20 cellular contexts compared by ENCODE assay signal in the genomic region with DNA sequence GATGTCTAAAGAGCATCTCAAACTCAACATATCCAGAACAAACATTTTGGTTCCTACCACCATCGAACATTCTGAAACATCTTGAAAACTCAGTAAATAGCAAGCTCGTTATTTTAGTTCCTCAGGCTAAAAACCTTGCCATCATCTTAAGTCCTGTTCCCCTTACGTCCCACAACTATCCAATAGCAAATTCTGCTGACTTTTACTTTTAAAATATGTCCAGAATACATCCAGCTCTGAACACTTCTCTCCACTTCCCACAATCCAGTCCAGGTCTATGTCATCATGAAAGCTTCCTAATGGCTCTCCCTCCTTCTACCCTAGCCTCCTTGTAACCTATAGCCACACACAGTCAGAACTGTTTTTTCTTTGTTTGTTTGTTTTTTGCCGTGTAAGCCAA.
A peak's percentile ranks its signal among the peaks of the same experiment; 100 is the strongest.
DNase-seq lines count a peak whose midpoint lies in the region; ATAC-seq, FAIRE-seq and TF ChIP-seq lines count a peak whose summit lies in the region.
"Had no signal": no experiment of that assay in that cellular context is flagged by ENCODE, and none has a peak within 500 bp of the region (broad histone marks: within the 10 kb centered on the region; RNA-seq: fewer than 3 reads in every experiment).

No MANE protein-coding gene starts in this region.

- H3K27me3 ChIP-seq in mammary epithelial cell (ENCODE audit: insufficient read depth, low read length) (no peaks in the 10 kb centered on the region), breast epithelium (no peaks in the 10 kb centered on the region), astrocyte (ENCODE audit: insufficient read depth, low read length) (no peaks in the 10 kb centered on the region), foreskin keratinocyte (no peaks in the 10 kb centered on the region), MM.1S (replicated peaks; ENCODE audit: insufficient read depth, low read length) (no peaks in the 10 kb centered on the region)
- H3K27me3 ChIP-seq: BLaER1 treated with 17β-estradiol and CSF1 and Interleukin-3, amounts not matched to agents 10 nM and 100 nM had no signal

- H4K20me1 ChIP-seq in mammary epithelial cell (ENCODE audit: insufficient read depth, low read length) (no peaks in the 10 kb centered on the region), astrocyte (ENCODE audit: insufficient read depth, low read length) (no peaks in the 10 kb centered on the region), MM.1S (ENCODE audit: insufficient read depth, low read length) (no peaks in the 10 kb centered on the region)
- H4K20me1 ChIP-seq: BLaER1 treated with 17β-estradiol and CSF1 and Interleukin-3, amounts not matched to agents 10 nM and 100 nM had no signal

- BruUV-seq in mammary epithelial cell (replicated peaks; lab: Mats Ljungman, UMichigan) = no TSS peak

- H3K4me3 Mint-ChIP-seq in astrocyte (ENCODE audit: unreplicated experiment) = no peak overlapping the region
- H3K4me3 Mint-ChIP-seq: B cell; CD8-positive, alpha-beta T cell; GM23338; HFFc6 had no signal

- H3K4me1 Mint-ChIP-seq in astrocyte (ENCODE audit: low read depth, unreplicated experiment) = peaks cover 22% of the 10 kb centered on the region
- H3K4me1 Mint-ChIP-seq: B cell, GM23338 had no signal

- intact Hi-C loops in mammary epithelial cell (cut with micrococcal nuclease) = loop anchor here (2.0 kb wide), 1 partner anchor 379 kb away; no protein-coding TSS in a partner anchor
- intact Hi-C loops in breast epithelium (cut with DNase I; ENCODE audit: low total_unique reads) = no loop called here

- peak overlapping the region; percentile 92 for H3K27ac ChIP-seq in mammary epithelial cell (ENCODE audit: insufficient read depth, low read depth, low read length)
- no peak overlapping the region for H3K27ac ChIP-seq in breast epithelium
- H3K27ac ChIP-seq in astrocyte (ENCODE audit: low read depth, low read length) = no peak overlapping the region
- peak overlapping the region; percentile 55 for H3K27ac ChIP-seq in foreskin keratinocyte
- H3K27ac ChIP-seq in MM.1S (ENCODE audit: low read length) = no peak overlapping the region
- H3K27ac ChIP-seq: 22Rv1; BLaER1 treated with 17β-estradiol and CSF1 and Interleukin-3, amounts not matched to agents 10 nM and 100 nM; HL-60 had no signal

- H3K27me3 Mint-ChIP-seq in astrocyte (ENCODE audit: low read depth, unreplicated experiment) = no peaks in the 10 kb centered on the region
- H3K27me3 Mint-ChIP-seq: B cell had no signal

- H3K27ac Mint-ChIP-seq in astrocyte (ENCODE audit: unreplicated experiment) = no peak overlapping the region
- H3K27ac Mint-ChIP-seq: B cell; CD8-positive, alpha-beta T cell; GM23338; HFFc6 had no signal

- H2AFZ ChIP-seq in mammary epithelial cell (ENCODE audit: low read depth, low read length) = peak overlapping the region; percentile 41
- no peak overlapping the region for H2AFZ ChIP-seq in astrocyte (ENCODE audit: low read depth, low read length)
- H2AFZ ChIP-seq in MM.1S (ENCODE audit: low read length) = no peak overlapping the region
- H2AFZ ChIP-seq: GM23338 had no signal

- no peak for DNase-seq in mammary epithelial cell
- no peak for DNase-seq in breast epithelium (ENCODE audit: low spot score in 2 of 2)
- no peak for DNase-seq in astrocyte (ENCODE audit: low read depth)
- DNase-seq in foreskin keratinocyte = no peak
- DNase-seq in MM.1S = no peak
- DNase-seq in NCI-H524 (lab: John Stamatoyannopoulos, UW) = no peak
- DNase-seq in NCI-H510A treated with DMSO at 0.1 percent for 48 hours (lab: John Stamatoyannopoulos, UW) = no peak
- DNase-seq: Calu3; CD8-positive, alpha-beta T cell; DMS79 treated with DMSO at 0.1 percent for 48 hours; GF-D8; H7; HFFc6; IMR-90 had no signal

- H3K4me3 ChIP-seq in mammary epithelial cell (replicated peaks in 1 of 3; ENCODE audit: insufficient read depth in 1 of 3, low read depth in 2 of 3, low read length in 3 of 3) (no peak overlapping the region), breast epithelium (no peak overlapping the region), astrocyte (ENCODE audit: insufficient read depth, low read depth, low read length) (no peak overlapping the region), MM.1S (ENCODE audit: low read length) (no peak overlapping the region)
- H3K4me3 ChIP-seq: BLaER1 treated with 17β-estradiol and CSF1 and Interleukin-3, amounts not matched to agents 10 nM and 100 nM; GM23338 had no signal

- H3K36me3 ChIP-seq in mammary epithelial cell (ENCODE audit: insufficient read depth, low read length) (no peaks in the 10 kb centered on the region), breast epithelium (no peaks in the 10 kb centered on the region), astrocyte (ENCODE audit: insufficient read depth, low read length) (no peaks in the 10 kb centered on the region), MM.1S (replicated peaks; ENCODE audit: insufficient read depth, low read length) (no peaks in the 10 kb centered on the region)
- H3K36me3 ChIP-seq: BLaER1 treated with 17β-estradiol and CSF1 and Interleukin-3, amounts not matched to agents 10 nM and 100 nM had no signal

- H3K9me3 Mint-ChIP-seq in astrocyte (ENCODE audit: unreplicated experiment) = no peaks in the 10 kb centered on the region

- no peaks in the 10 kb centered on the region for H3K36me3 Mint-ChIP-seq in astrocyte (ENCODE audit: low read depth, unreplicated experiment)
- H3K36me3 Mint-ChIP-seq: CD8-positive, alpha-beta T cell had no signal

- 85% methylated on average over 4 of the region's 4 CpGs for WGBS in mammary epithelial cell (ENCODE audit: low coverage, missing lambda C conversion rate)

- no peaks in the 10 kb centered on the region for H3K9me3 ChIP-seq in mammary epithelial cell (replicated peaks; ENCODE audit: insufficient read depth, low read length)
- no peaks in the 10 kb centered on the region for H3K9me3 ChIP-seq in breast epithelium
- H3K9me3 ChIP-seq in astrocyte (ENCODE audit: insufficient read depth, low read depth, low read length) = no peaks in the 10 kb centered on the region
- no peaks in the 10 kb centered on the region for H3K9me3 ChIP-seq in MM.1S (replicated peaks; ENCODE audit: insufficient read depth, low read length)

- TF ChIP-seq CTCF in mammary epithelial cell (conservative IDR thresholded peaks at IDR 0.05 in 1 of 2, IDR thresholded peaks at IDR 0.05 in 1 of 2; ENCODE audit: extremely low read depth in 1 of 2, insufficient read depth in 1 of 2, low read depth in 1 of 2, low read length in 2 of 2) (no peak), breast epithelium (IDR thresholded peaks at IDR 0.05) (no peak), astrocyte (IDR thresholded peaks at IDR 0.05; ENCODE audit: insufficient read depth, low read depth, low read length) (no peak), foreskin keratinocyte (conservative IDR thresholded peaks at IDR 0.05) (no peak), MM.1S (IDR thresholded peaks at IDR 0.05; ENCODE audit: low read length) (no peak)

- H3K79me2 ChIP-seq in mammary epithelial cell (ENCODE audit: insufficient read depth, low read length) (no peaks in the 10 kb centered on the region), astrocyte (ENCODE audit: insufficient read depth, low read length) (no peaks in the 10 kb centered on the region), MM.1S (ENCODE audit: low read length) (no peaks in the 10 kb centered on the region)

- dilution Hi-C loops in mammary epithelial cell (cut with HindIII; ENCODE audit: low sequenced_read_pairs) = no loop called here

- H3K9ac ChIP-seq in mammary epithelial cell (ENCODE audit: insufficient read depth, low read length) = no peak overlapping the region
- no peak overlapping the region for H3K9ac ChIP-seq in astrocyte (ENCODE audit: low read length)
- no peak overlapping the region for H3K9ac ChIP-seq in MM.1S (ENCODE audit: low read length)
- H3K9ac ChIP-seq: BLaER1 treated with 17β-estradiol and CSF1 and Interleukin-3, amounts not matched to agents 10 nM and 100 nM had no signal

- CTCF ChIA-PET in mammary epithelial cell (lab: Charles Lee; ENCODE audit: low non-redundant PET) = interaction anchor here (0.7 kb wide), 1 partner anchor 1051 kb away, joined by 3 read pairs; no protein-coding TSS in a partner anchor

- peak; percentile 9 for FAIRE-seq in astrocyte (lab: Jason Lieb, UNC)

- H3K9me2 ChIP-seq in MM.1S (replicated peaks; ENCODE audit: insufficient read depth, low read length) = no peaks in the 10 kb centered on the region

- TF ChIP-seq POLR2A in breast epithelium (IDR thresholded peaks at IDR 0.05) = no peak

- H3K4me1 ChIP-seq in mammary epithelial cell (ENCODE audit: insufficient read depth, low read length) (peaks cover 51% of the 10 kb centered on the region), breast epithelium (no peaks in the 10 kb centered on the region), astrocyte (ENCODE audit: insufficient read depth, low read length) (peaks cover 21% of the 10 kb centered on the region), foreskin keratinocyte (peaks cover 31% of the 10 kb centered on the region), MM.1S (ENCODE audit: low read length) (no peaks in the 10 kb centered on the region)

- no peak for ATAC-seq in foreskin keratinocyte
- ATAC-seq: CD8-positive, alpha-beta T cell; GM23338; HCT116 had no signal

- in situ Hi-C loops in mammary epithelial cell (cut with MboI; ENCODE audit: low sequenced_read_pairs in 2 of 2) = no loop called here

- no peaks in the 10 kb centered on the region for H3F3A ChIP-seq in MM.1S (ENCODE audit: insufficient read depth, low read length)

- H3K4me2 ChIP-seq in mammary epithelial cell (ENCODE audit: insufficient read depth, low read depth, low read length) (no peak overlapping the region), astrocyte (ENCODE audit: low read length) (no peak overlapping the region), MM.1S (ENCODE audit: low read depth, low read length) (no peak overlapping the region)
- H3K4me2 ChIP-seq: GM23338 had no signal

Comparison
In these comparisons a context has a peak if more than half of its experiments do, and no peak if none do; other contexts are left out.
1. H3K27ac ChIP-seq: peak in mammary epithelial cell (single experiment) and foreskin keratinocyte (single experiment); none in breast epithelium (0 of 2), astrocyte (single experiment) and MM.1S (single experiment).